Comparison of ENCODE assay signal across 8 cellular contexts in the genomic region with DNA sequence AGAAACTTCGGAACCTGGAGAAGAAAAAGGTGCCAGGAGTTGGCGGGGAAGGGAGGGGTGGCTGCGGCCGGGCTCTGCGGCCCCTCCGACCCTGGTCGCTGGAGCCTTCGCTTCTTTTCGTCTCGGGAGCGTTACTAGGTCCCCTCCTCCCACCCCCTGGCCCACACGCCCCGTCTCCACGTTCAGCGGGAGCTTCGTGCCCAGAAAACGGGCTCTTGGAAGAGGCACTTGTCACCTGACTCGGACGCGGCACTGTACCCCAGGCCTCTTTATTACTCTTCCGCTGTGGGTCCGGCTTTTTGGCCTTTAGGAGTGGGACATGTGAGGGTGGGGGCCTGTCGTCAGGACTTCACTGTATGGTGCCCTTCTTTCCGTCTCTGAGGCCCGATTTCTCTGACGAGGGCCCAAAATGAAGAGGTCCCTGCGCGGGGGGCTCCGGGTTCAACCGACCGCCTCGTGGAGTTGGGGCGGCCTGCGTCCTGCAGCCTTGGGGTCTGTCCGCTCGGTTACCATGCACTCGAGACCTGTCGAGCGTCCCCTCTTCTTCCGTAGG. TPM values are rescaled to one million over a fixed set of nuclear protein-coding genes. Genes with fewer than 3 reads are reported as not detected.
DNase-seq lines count a peak whose midpoint lies in the region; ATAC-seq and TF ChIP-seq lines count a peak whose summit lies in the region.

No MANE protein-coding gene starts in this region.

- intact Hi-C loops in ascending aorta (cut with DNase I), result loop anchor here (2.0 to 5.0 kb wide), 6 partner anchors 220 to 1470 kb away; a partner anchor contains a TSS

- peak overlapping the region; percentile 92 to 99 for H3K4me3 ChIP-seq in ascending aorta

- TF ChIP-seq CTCF in ascending aorta (IDR thresholded peaks at IDR 0.05), result no peak

- peaks cover 6 to 30% of the 10 kb centered on the region in 2 donors for H3K4me1 ChIP-seq in ascending aorta

- DNase-seq in NCI-H345 (lab: John Stamatoyannopoulos, UW) (peak; percentile 40), NCI-H345 treated with DMSO at 0.1 percent for 48 hours (lab: John Stamatoyannopoulos, UW; ENCODE audit: unreplicated experiment) (no peak), OCI-M1 (lab: John Stamatoyannopoulos, UW) (peak; percentile 59), ascending aorta (ENCODE audit: low spot score in 2 of 2) (peak in 1 of 2 donors; percentile 68), iris pigment epithelial cell (ENCODE audit: low read depth) (peak; percentile 16), AG08395 (ENCODE audit: low spot score) (no peak)
- DNase-seq in stimulated activated CD4-positive, alpha-beta T cell treated with anti-CD3 and anti-CD28 coated beads, Interleukin-1b, Interleukin-23, amount 100 ng/mL, for 24 hours (ENCODE audit: low read depth in 4 of 4, low spot score in 1 of 4), result peak in 3 of 4 experiments; percentile 1 to 12 (median 12)

- H3K36me3 ChIP-seq in ascending aorta, result peaks cover 0 to 5% of the 10 kb centered on the region in 2 donors

- peak overlapping the region; percentile 98 to 100 for H3K27ac ChIP-seq in ascending aorta

- no peaks in the 10 kb centered on the region for H3K9me3 ChIP-seq in ascending aorta

- ATAC-seq in HG02870 (IDR thresholded peaks at IDR 0.05; ENCODE audit: unreplicated experiment), result no peak

- no peaks in the 10 kb centered on the region for H3K27me3 ChIP-seq in ascending aorta

RNA-seq across cellular contexts. Expression of a gene that starts 1.2 kb away (rescaled TPM):
- 155 TPM for total RNA-seq in ascending aorta

RNA-seq across cellular contexts. Expression of a gene that starts 52.7 kb away (rescaled TPM):
- total RNA-seq in ascending aorta, result 11.3 TPM

Comparison
In these comparisons a context has a peak if more than half of its experiments do, and no peak if none do; other contexts are left out.
1. DNase-seq: peak in NCI-H345 (single experiment), OCI-M1 (single experiment), iris pigment epithelial cell (single experiment) and stimulated activated CD4-positive, alpha-beta T cell treated with anti-CD3 and anti-CD28 coated beads, Interleukin-1b, Interleukin-23, amount 100 ng/mL, for 24 hours (3 of 4); none in NCI-H345 treated with DMSO at 0.1 percent for 48 hours (single experiment) and AG08395 (single experiment).